In the genomic region with DNA sequence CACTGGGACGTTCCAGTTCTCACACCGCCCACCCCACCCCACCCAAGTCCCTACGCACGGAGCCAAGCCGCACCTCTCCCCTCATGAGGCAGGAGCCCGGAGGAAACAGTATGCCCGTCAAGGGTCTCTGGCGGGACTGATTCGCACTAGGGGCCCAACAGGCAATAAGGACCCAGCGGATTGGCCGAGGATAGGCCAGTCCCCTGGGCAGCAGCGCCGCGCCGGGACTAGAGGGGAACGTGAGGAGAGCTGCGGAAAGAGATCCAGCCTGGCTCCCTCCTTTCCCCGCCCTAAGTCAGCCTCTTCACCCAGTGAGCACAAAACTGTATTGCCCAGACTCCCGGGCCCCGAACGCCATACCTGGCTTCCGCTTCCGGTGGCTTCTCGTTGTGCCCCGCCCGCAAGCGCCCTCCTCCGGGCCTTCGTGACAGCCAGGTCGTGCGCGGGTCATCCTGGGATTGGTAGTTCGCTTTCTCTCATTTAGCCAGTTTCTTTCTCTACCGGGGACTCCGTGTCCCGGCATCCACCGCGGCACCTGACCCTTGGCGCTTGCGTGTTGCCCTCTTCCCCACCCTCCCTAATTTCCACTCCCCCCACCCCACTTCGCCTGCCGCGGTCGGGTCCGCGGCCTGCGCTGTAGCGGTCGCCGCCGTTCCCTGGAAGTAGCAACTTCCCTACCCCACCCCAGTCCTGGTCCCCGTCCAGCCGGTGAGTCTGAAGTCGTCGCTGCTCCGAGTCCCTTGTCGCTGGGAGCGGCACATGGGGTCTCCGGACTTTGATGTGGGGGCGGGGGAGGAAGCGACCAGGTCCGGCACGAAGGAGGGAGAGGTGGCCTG, we compare ENCODE assay signal across 8 cellular contexts. TPM values are rescaled to one million over a fixed set of nuclear protein-coding genes. Genes with fewer than 3 reads are reported as not detected.
DNase-seq lines count a peak whose midpoint lies in the region; ATAC-seq and TF ChIP-seq lines count a peak whose summit lies in the region.

A gene (plus strand): TSS at position 580 of the 836 bp plus-strand sequence. CDS start 752 bp downstream, outside the sequence.

- H3K9me3 ChIP-seq in WERI-Rb-1 (ENCODE audit: severe bottlenecking) (no peaks in the 10 kb centered on the region), mammary epithelial cell (replicated peaks; ENCODE audit: insufficient read depth, low read length) (no peaks in the 10 kb centered on the region)

- H3K79me2 ChIP-seq in mammary epithelial cell (ENCODE audit: insufficient read depth, low read length): peaks cover 79% of the 10 kb centered on the region

- no peaks in the 10 kb centered on the region for H4K20me1 ChIP-seq in mammary epithelial cell (ENCODE audit: insufficient read depth, low read length)

- TF ChIP-seq CTCF in AG04449 (IDR thresholded peaks at IDR 0.05; ENCODE audit: insufficient read depth, low read length, missing control alignments) (no peak), WERI-Rb-1 (IDR thresholded peaks at IDR 0.05; ENCODE audit: low read depth, low read length) (peak; percentile 2; the same call in 1 of the 2 replicates), mammary epithelial cell (conservative IDR thresholded peaks at IDR 0.05 in 1 of 2, IDR thresholded peaks at IDR 0.05 in 1 of 2; ENCODE audit: extremely low read depth in 1 of 2, insufficient read depth in 1 of 2, low read depth in 1 of 2, low read length in 2 of 2) (no peak)

- intact Hi-C loops in mammary epithelial cell (cut with micrococcal nuclease): no loop called here

- no TSS peak for BruUV-seq in mammary epithelial cell (replicated peaks; lab: Mats Ljungman, UMichigan)

- dilution Hi-C loops in mammary epithelial cell (cut with HindIII; ENCODE audit: low sequenced_read_pairs): no loop called here

- H3K27me3 ChIP-seq in WERI-Rb-1 (ENCODE audit: insufficient read depth, low read depth, severe bottlenecking): no peaks in the 10 kb centered on the region
- H3K27me3 ChIP-seq in mammary epithelial cell (ENCODE audit: insufficient read depth, low read length): no peaks in the 10 kb centered on the region

- H3K4me3 ChIP-seq in AG04449 (ENCODE audit: low read depth, low read length) (peak within 1 kb of the TSS; percentile 98), WERI-Rb-1 (ENCODE audit: low read depth, low read length) (peak within 1 kb of the TSS; percentile 79), mammary epithelial cell (replicated peaks in 1 of 3; ENCODE audit: insufficient read depth in 1 of 3, low read depth in 2 of 3, low read length in 3 of 3) (peak within 1 kb of the TSS; percentile 76 to 86 (median 85))

- ATAC-seq in GM18873 (IDR thresholded peaks at IDR 0.05; ENCODE audit: low FRiP score, unreplicated experiment): peak; percentile 79
- ATAC-seq in HG03139 (IDR thresholded peaks at IDR 0.05; ENCODE audit: unreplicated experiment): peak; percentile 61

- WGBS in mammary epithelial cell (ENCODE audit: low coverage, missing lambda C conversion rate): 1% methylated on average over 14 of the region's 63 CpGs

- peak within 1 kb of the TSS; percentile 97 for H3K4me2 ChIP-seq in mammary epithelial cell (ENCODE audit: insufficient read depth, low read depth, low read length)

- CTCF ChIA-PET in AG04449 (lab: Yijun Ruan, JAX) (interaction anchor here (1.0 kb wide), 1 partner anchor 104 kb away, joined by 4 read pairs; no protein-coding TSS in a partner anchor), mammary epithelial cell (lab: Charles Lee; ENCODE audit: low non-redundant PET) (no interaction called here)

- in situ Hi-C loops in mammary epithelial cell (cut with MboI; ENCODE audit: low sequenced_read_pairs in 2 of 2): no loop called here

- H3K27ac ChIP-seq in WERI-Rb-1 (peak within 1 kb of the TSS; percentile 99), mammary epithelial cell (ENCODE audit: insufficient read depth, low read depth, low read length) (peak within 1 kb of the TSS; percentile 91)

- H3K4me1 ChIP-seq in mammary epithelial cell (ENCODE audit: insufficient read depth, low read length): peaks cover 27% of the 10 kb centered on the region

- peaks cover 75% of the 10 kb centered on the region for H3K36me3 ChIP-seq in WERI-Rb-1
- H3K36me3 ChIP-seq in mammary epithelial cell (ENCODE audit: insufficient read depth, low read length): peaks cover 30% of the 10 kb centered on the region

- H3K9ac ChIP-seq in mammary epithelial cell (ENCODE audit: insufficient read depth, low read length): peak within 1 kb of the TSS; percentile 88

- POLR2A ChIA-PET in AG04449 (lab: Yijun Ruan, JAX): interaction anchor here (1.8 to 3.5 kb wide), 3 partner anchors 13 to 162 kb away, joined by 5 to 31 read pairs (median 7); a partner anchor contains a TSS

- DNase-seq in AG04449 (ENCODE audit: low read depth, low spot score) (no peak), NCI-H2227 (lab: John Stamatoyannopoulos, UW; ENCODE audit: unreplicated experiment) (peak; percentile 99), WERI-Rb-1 (peak; percentile 100), mammary epithelial cell (peak; percentile 98), iPS-NIHi7 (ENCODE audit: extremely low spot score) (peak; percentile 96), smooth muscle cell of the brain vasculature (ENCODE audit: low read depth, low spot score) (peak; percentile 89)

- H2AFZ ChIP-seq in mammary epithelial cell (ENCODE audit: low read depth, low read length): peak within 1 kb of the TSS; percentile 84

RNA-seq across cellular contexts. Expression of the gene that starts here (rescaled TPM):
- total RNA-seq in mammary epithelial cell: 100 to 1,000 TPM; 135 to 186 TPM
- polyA plus RNA-seq in mammary epithelial cell: 123 TPM
- polyA minus RNA-seq in mammary epithelial cell: 317 TPM
